17 cellular contexts compared by ENCODE assay signal in the genomic region with DNA sequence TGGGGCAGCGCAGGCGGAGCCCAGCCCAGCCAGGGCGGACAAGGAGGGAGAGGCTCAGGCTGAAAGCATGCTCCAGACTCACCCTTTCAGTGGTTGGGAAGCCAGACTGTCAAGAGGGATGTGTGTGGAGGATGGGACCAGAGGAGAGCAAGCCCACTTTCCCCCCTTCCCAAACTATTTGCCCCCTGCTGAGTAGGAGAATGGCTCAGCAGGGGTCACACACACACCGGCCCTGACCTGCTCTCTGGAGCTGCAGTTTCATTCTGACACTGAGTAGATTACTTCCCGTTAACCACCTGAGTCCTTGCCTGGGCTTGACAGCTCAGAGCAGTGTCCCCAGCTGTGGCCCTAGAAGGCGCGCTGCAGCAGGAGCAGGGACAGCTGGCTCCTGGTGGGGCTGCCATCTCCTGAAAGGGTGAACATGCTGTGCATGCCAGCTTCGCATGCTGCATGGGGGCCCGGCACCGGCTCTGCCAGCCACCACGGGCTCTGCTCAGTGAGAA.
DNase-seq lines count a peak whose midpoint lies in the region; TF ChIP-seq lines count a peak whose summit lies in the region.
"Had no signal": no experiment of that assay in that cellular context is flagged by ENCODE, and none has a peak within 500 bp of the region (broad histone marks: within the 10 kb centered on the region; RNA-seq: fewer than 3 reads in every experiment).

No MANE protein-coding gene starts in this region.

- H3F3A ChIP-seq in MM.1S (ENCODE audit: insufficient read depth, low read length) = no peaks in the 10 kb centered on the region

- no peaks in the 10 kb centered on the region for H4K20me1 ChIP-seq in MM.1S (ENCODE audit: insufficient read depth, low read length)

- DNase-seq in GM12865 (ENCODE audit: low read depth) = peak; percentile 24
- peak; percentile 16 for DNase-seq in NCI-H1417 treated with DMSO at 0.1 percent for 48 hours (lab: John Stamatoyannopoulos, UW)
- DNase-seq in caudate nucleus (lab: John Stamatoyannopoulos, UW) = peak in 8 of 61 donors; percentile 11 to 46 (median 26)
- DNase-seq in MM.1S = no peak
- no peak for DNase-seq in CD1c-positive myeloid dendritic cell (ENCODE audit: extremely low spot score)
- DNase-seq in T1000 (lab: John Stamatoyannopoulos, UW) = no peak
- no peak for DNase-seq in activated T-cell treated with anti-CD3 and anti-CD28 coated beads, Interleukin-2, amount 50 U/mL, for 24 hours
- DNase-seq: activated CD4-positive, alpha-beta T cell treated with anti-CD3 and anti-CD28 coated beads, Interleukin-2, amount 50 U/mL, for 48 hours; activated effector memory CD4-positive, alpha-beta T cell treated with anti-CD3 and anti-CD28 coated beads, Interleukin-2, amount 50 U/mL, for 16 hours; CD4-positive, alpha-beta T cell; central memory CD4-positive, alpha-beta T cell; Kasumi-1; naive thymus-derived CD8-positive, alpha-beta T cell; OCI-M1; T-helper 1 cell had no signal

- H3K4me1 Mint-ChIP-seq in activated T-cell treated with anti-CD3 and anti-CD28 coated beads, Interleukin-2, amount 50 U/mL, for 24 hours (ENCODE audit: low read depth) = peaks cover 15% of the 10 kb centered on the region

- no peaks in the 10 kb centered on the region for H3K9me3 Mint-ChIP-seq in activated T-cell treated with anti-CD3 and anti-CD28 coated beads, Interleukin-2, amount 50 U/mL, for 24 hours
- H3K9me3 Mint-ChIP-seq: CD4-positive, alpha-beta T cell; naive thymus-derived CD8-positive, alpha-beta T cell had no signal

- H3K27ac ChIP-seq in caudate nucleus (ENCODE audit: low read depth, low read length) (peak overlapping the region; percentile 98), neutrophil (peak overlapping the region; percentile 99), MM.1S (ENCODE audit: low read length) (no peak overlapping the region)

- no peaks in the 10 kb centered on the region for H3K79me2 ChIP-seq in MM.1S (ENCODE audit: low read length)

- TF ChIP-seq CTCF in GM12865 (IDR thresholded peaks at IDR 0.05; ENCODE audit: insufficient read depth, low read depth, low read length, missing control alignments) = no peak
- no peak for TF ChIP-seq CTCF in neutrophil (IDR thresholded peaks at IDR 0.05)
- TF ChIP-seq CTCF in MM.1S (IDR thresholded peaks at IDR 0.05; ENCODE audit: low read length) = no peak

- no peak overlapping the region for H3K4me2 ChIP-seq in MM.1S (ENCODE audit: low read depth, low read length)

- no peak overlapping the region for H3K4me3 Mint-ChIP-seq in activated T-cell treated with anti-CD3 and anti-CD28 coated beads, Interleukin-2, amount 50 U/mL, for 24 hours
- H3K4me3 Mint-ChIP-seq: CD4-positive, alpha-beta T cell had no signal

- H3K36me3 ChIP-seq in neutrophil = no peaks in the 10 kb centered on the region
- no peaks in the 10 kb centered on the region for H3K36me3 ChIP-seq in MM.1S (replicated peaks; ENCODE audit: insufficient read depth, low read length)

- H3K9me3 ChIP-seq in neutrophil (no peaks in the 10 kb centered on the region), MM.1S (replicated peaks; ENCODE audit: insufficient read depth, low read length) (no peaks in the 10 kb centered on the region)

- H3K4me3 ChIP-seq in GM12865 (ENCODE audit: low read depth, low read length) = no peak overlapping the region
- H3K4me3 ChIP-seq in neutrophil (ENCODE audit: low read depth in 1 of 2, low read length in 1 of 2) = peak overlapping the region; percentile 30 to 37
- H3K4me3 ChIP-seq in MM.1S (ENCODE audit: low read length) = no peak overlapping the region
- H3K4me3 ChIP-seq: skin epidermis had no signal

- H2AFZ ChIP-seq in MM.1S (ENCODE audit: low read length) = no peak overlapping the region

- no peaks in the 10 kb centered on the region for H3K27me3 Mint-ChIP-seq in activated T-cell treated with anti-CD3 and anti-CD28 coated beads, Interleukin-2, amount 50 U/mL, for 24 hours
- H3K27me3 Mint-ChIP-seq: CD4-positive, alpha-beta T cell had no signal

- no peaks in the 10 kb centered on the region for H3K27me3 ChIP-seq in neutrophil
- H3K27me3 ChIP-seq in MM.1S (replicated peaks; ENCODE audit: insufficient read depth, low read length) = peaks cover 89% of the 10 kb centered on the region

- H3K4me1 ChIP-seq in neutrophil (ENCODE audit: control insufficient read depth in 1 of 2, insufficient read depth in 1 of 2, low read depth in 1 of 2, low read length in 1 of 2) (peaks cover 57 to 58% of the 10 kb centered on the region in 2 experiments), MM.1S (ENCODE audit: low read length) (no peaks in the 10 kb centered on the region)

- no peak overlapping the region for H3K27ac Mint-ChIP-seq in activated T-cell treated with anti-CD3 and anti-CD28 coated beads, Interleukin-2, amount 50 U/mL, for 24 hours
- H3K27ac Mint-ChIP-seq: CD4-positive, alpha-beta T cell had no signal

- H3K9me2 ChIP-seq in MM.1S (replicated peaks; ENCODE audit: insufficient read depth, low read length) = no peaks in the 10 kb centered on the region

- H3K36me3 Mint-ChIP-seq in activated T-cell treated with anti-CD3 and anti-CD28 coated beads, Interleukin-2, amount 50 U/mL, for 24 hours (ENCODE audit: low read depth) = no peaks in the 10 kb centered on the region
- H3K36me3 Mint-ChIP-seq: naive thymus-derived CD8-positive, alpha-beta T cell had no signal

- no peak overlapping the region for H3K9ac ChIP-seq in MM.1S (ENCODE audit: low read length)

Comparison
In these comparisons a context has a peak if more than half of its experiments do, and no peak if none do; other contexts are left out.
1. DNase-seq: peak in GM12865 (single experiment) and NCI-H1417 treated with DMSO at 0.1 percent for 48 hours (single experiment); none in MM.1S (single experiment), CD1c-positive myeloid dendritic cell (single experiment), T1000 (single experiment) and activated T-cell treated with anti-CD3 and anti-CD28 coated beads, Interleukin-2, amount 50 U/mL, for 24 hours (single experiment).
2. H3K4me3 ChIP-seq: peak in neutrophil (2 of 2); none in GM12865 (single experiment) and MM.1S (single experiment).